8 cellular contexts compared by ENCODE assay signal in genomic region chr3:138946554-138947302, GRCh38. TPM values are rescaled to one million over a fixed set of nuclear protein-coding genes. Genes with fewer than 3 reads are reported as not detected.
A peak's percentile ranks its signal among the peaks of the same experiment; 100 is the strongest.
DNase-seq lines count a peak whose midpoint lies in the region; ATAC-seq and TF ChIP-seq lines count a peak whose summit lies in the region.

TSS of gene FOXL2 (minus strand) at chr3:138947137. CDS start at chr3:138946722, 415 bp downstream.
TSS of gene FOXL2NB (plus strand) at chr3:138947217. CDS start at chr3:138947365, 148 bp downstream.

- ATAC-seq in HG03521 (IDR thresholded peaks at IDR 0.05; ENCODE audit: unreplicated experiment) = no peak
- ATAC-seq in HG03159 (IDR thresholded peaks at IDR 0.05; ENCODE audit: unreplicated experiment) = no peak

- peak; percentile 40 for DNase-seq in activated T-cell treated with anti-CD3 and anti-CD28 coated beads, Interleukin-2, amount 50 U/mL, for 1 hour
- DNase-seq in activated T-cell treated with anti-CD3 and anti-CD28 coated beads for 4 hours (no peak), fibroblast of pulmonary artery (ENCODE audit: low read depth) (peak; percentile 52), osteocyte (ENCODE audit: extremely low spot score, unreplicated experiment) (no peak), GM13977 (ENCODE audit: low spot score) (no peak)

- H3K4me3 ChIP-seq in WI38 (ENCODE audit: low read depth, low read length) (peak within 1 kb of the TSS; percentile 33), fibroblast of pulmonary artery (replicated peaks; ENCODE audit: low read depth, low read length) (peak within 1 kb of the TSS; percentile 43)

- TF ChIP-seq CTCF in WI38 (IDR thresholded peaks at IDR 0.05; ENCODE audit: low read depth, low read length) = no peak
- no peak for TF ChIP-seq CTCF in fibroblast of pulmonary artery (IDR thresholded peaks at IDR 0.05; ENCODE audit: low read length, missing control alignments)
- no peak for TF ChIP-seq CTCF in osteocyte (IDR thresholded peaks at IDR 0.05)
- TF ChIP-seq CTCF in GM13977 (IDR thresholded peaks at IDR 0.05; ENCODE audit: extremely low read depth, insufficient read depth, missing control alignments) = no peak

- H3K27me3 Mint-ChIP-seq in osteocyte (ENCODE audit: unreplicated experiment) = peaks cover 82% of the 10 kb centered on the region

- H3K36me3 Mint-ChIP-seq in osteocyte (ENCODE audit: unreplicated experiment) = no peaks in the 10 kb centered on the region

- peaks cover 33% of the 10 kb centered on the region for H3K4me1 Mint-ChIP-seq in osteocyte (ENCODE audit: unreplicated experiment)

- no peak within 1 kb of the TSS for H3K27ac Mint-ChIP-seq in osteocyte (ENCODE audit: unreplicated experiment)

- H3K4me3 Mint-ChIP-seq in osteocyte (ENCODE audit: unreplicated experiment) = peak within 1 kb of the TSS; percentile 72

- in situ Hi-C loops in GM13977 (cut with MboI; ENCODE audit: low pct_unique_long_range_greater_than_20kb, low sequenced_read_pairs, unreplicated experiment) = loop anchor here (25.0 kb wide), 2 partner anchors 366 to 484 kb away; no protein-coding TSS in a partner anchor

- no peaks in the 10 kb centered on the region for H3K9me3 Mint-ChIP-seq in osteocyte (ENCODE audit: unreplicated experiment)

RNA-seq across cellular contexts. Expression of gene FOXL2, which starts in this region (rescaled TPM):
- total RNA-seq in osteocyte = 0.21 and 0.24 TPM in 2 replicates

RNA-seq across cellular contexts. Expression of gene FOXL2NB, which starts in this region (rescaled TPM):
- total RNA-seq in osteocyte = 0.21 TPM in 1 of 2 replicates, not detected in the other

Comparison
In these comparisons a context has a peak if more than half of its experiments do, and no peak if none do; other contexts are left out.
1. DNase-seq: peak in activated T-cell treated with anti-CD3 and anti-CD28 coated beads, Interleukin-2, amount 50 U/mL, for 1 hour (single experiment) and fibroblast of pulmonary artery (single experiment); none in activated T-cell treated with anti-CD3 and anti-CD28 coated beads for 4 hours (single experiment), osteocyte (single experiment) and GM13977 (single experiment).